8 cellular contexts compared by ENCODE assay signal in genomic region chr11:64334764-64335741, GRCh38. TPM values are rescaled to one million over a fixed set of nuclear protein-coding genes. Genes with fewer than 3 reads are reported as not detected.
A peak's percentile ranks its signal among the peaks of the same experiment; 100 is the strongest.
DNase-seq lines count a peak whose midpoint lies in the region; ATAC-seq and TF ChIP-seq lines count a peak whose summit lies in the region.

No MANE protein-coding gene starts in this region.

- peak overlapping the region; percentile 92 for H3K27ac ChIP-seq in epithelial cell of prostate

- peak; percentile 78; the same call in 1 of the 2 replicates for TF ChIP-seq EP300 in Ishikawa (IDR thresholded peaks at IDR 0.05; ENCODE audit: borderline replicate concordance)

- intact Hi-C loops in sciatic nerve (cut with DNase I) = no loop called here

- no peak for TF ChIP-seq CTCF in progenitor cell of endocrine pancreas (IDR thresholded peaks at IDR 0.05; ENCODE audit: unreplicated experiment)

- H3K4me3 Mint-ChIP-seq in progenitor cell of endocrine pancreas (ENCODE audit: low read depth) = no peak overlapping the region

- peak; percentile 80 for DNase-seq in stimulated activated CD4-positive, alpha-beta T cell treated with anti-CD3 and anti-CD28 coated beads, Interleukin-1b, Interleukin-23, amount 100 ng/mL, for 48 hours
- no peak for DNase-seq in stimulated activated CD4-positive, alpha-beta T cell treated with anti-CD3 and anti-CD28 coated beads, Interleukin-4, amount 100 ng/mL, for 1 hour
- peak; percentile 94 for DNase-seq in H4 (ENCODE audit: low spot score)
- peak; percentile 98 for DNase-seq in RKO (ENCODE audit: low spot score)
- DNase-seq in epithelial cell of prostate (ENCODE audit: low read depth, low spot score) = peak; percentile 97
- DNase-seq in progenitor cell of endocrine pancreas (ENCODE audit: low spot score, unreplicated experiment) = peak; percentile 44
- no peak for DNase-seq in sciatic nerve (ENCODE audit: low spot score)

- ATAC-seq in sciatic nerve = no peak

- peak overlapping the region; percentile 37 for H3K27ac Mint-ChIP-seq in progenitor cell of endocrine pancreas

- no peaks in the 10 kb centered on the region for H3K9me3 Mint-ChIP-seq in progenitor cell of endocrine pancreas (ENCODE audit: low read depth)

- no peaks in the 10 kb centered on the region for H3K36me3 Mint-ChIP-seq in progenitor cell of endocrine pancreas (ENCODE audit: insufficient read depth)

- no peak for TF ChIP-seq RAD21 in Ishikawa (IDR thresholded peaks at IDR 0.05; ENCODE audit: low read depth)

- H3K4me1 Mint-ChIP-seq in progenitor cell of endocrine pancreas (ENCODE audit: low read depth) = peaks cover 5% of the 10 kb centered on the region

- peaks cover 19% of the 10 kb centered on the region for H3K27me3 Mint-ChIP-seq in progenitor cell of endocrine pancreas

TF ChIP-seq in Ishikawa, 13 proteins besides CTCF, POLR2A, EP300 and RAD21:
- TF ChIP-seq NFIC (IDR thresholded peaks at IDR 0.05) (peak; percentile 44; the same call in 1 of the 2 replicates), MAX (IDR thresholded peaks at IDR 0.05) (peak; percentile 84), CEBPB (IDR thresholded peaks at IDR 0.05) (peak; percentile 99), YY1 (IDR thresholded peaks at IDR 0.05; ENCODE audit: low read depth) (no peak; the same call in 1 of the 2 replicates), USF1 (IDR thresholded peaks at IDR 0.05) (no peak; the same call in 1 of the 2 replicates), REST (IDR thresholded peaks at IDR 0.05; ENCODE audit: low read depth) (no peak), EGR1 (IDR thresholded peaks at IDR 0.05) (peak; percentile 89), TCF12 (IDR thresholded peaks at IDR 0.05; ENCODE audit: low read depth) (peak; percentile 89), TEAD4 (IDR thresholded peaks at IDR 0.05) (peak; percentile 89), ZBTB7A (IDR thresholded peaks at IDR 0.05; ENCODE audit: low read depth) (peak; percentile 91), CREB1 (IDR thresholded peaks at IDR 0.05; ENCODE audit: low read depth) (no peak), TAF1 (IDR thresholded peaks at IDR 0.05; ENCODE audit: low read depth) (no peak), FOXM1 (IDR thresholded peaks at IDR 0.05; ENCODE audit: borderline replicate concordance, low read depth) (no peak)
TF ChIP-seq in Ishikawa: peak in this region for 7.

RNA-seq across cellular contexts. Expression of gene CCDC88B, which starts 5.0 kb away (rescaled TPM):
- total RNA-seq in H4 (2014; rRNA removed; shearing (Covaris generic)) = 1.2 and 1.8 TPM in 2 replicates
- total RNA-seq in progenitor cell of endocrine pancreas (4.3 and 6.2 TPM in 2 replicates), sciatic nerve (12.9 TPM)

RNA-seq across cellular contexts. Expression of gene PRDX5, which starts 17.1 kb away (rescaled TPM):
- 186 and 206 TPM in 2 replicates for total RNA-seq in H4 (2014; rRNA removed; shearing (Covaris generic))
- total RNA-seq in progenitor cell of endocrine pancreas (157 and 171 TPM in 2 replicates), sciatic nerve (143 TPM)

RNA-seq across cellular contexts. Expression of gene TRMT112, which starts 17.7 kb away (rescaled TPM):
- 511 and 714 TPM in 2 replicates for total RNA-seq in H4 (2014; rRNA removed; shearing (Covaris generic))
- total RNA-seq in progenitor cell of endocrine pancreas (137 and 149 TPM in 2 replicates), sciatic nerve (149 TPM)

RNA-seq across cellular contexts. Expression of gene RPS6KA4, which starts 23.9 kb away (rescaled TPM):
- total RNA-seq in H4 (2014; rRNA removed; shearing (Covaris generic)) = 20.4 and 33.2 TPM in 2 replicates
- total RNA-seq in progenitor cell of endocrine pancreas (18.6 and 18.7 TPM in 2 replicates), sciatic nerve (23.8 TPM)

RNA-seq across cellular contexts. Expression of gene ESRRA, which starts 29.7 kb away (rescaled TPM):
- total RNA-seq in H4 (2014; rRNA removed; shearing (Covaris generic)) = 16.2 and 28.2 TPM in 2 replicates
- 28.1 and 31.4 TPM in 2 replicates for total RNA-seq in progenitor cell of endocrine pancreas
- total RNA-seq in sciatic nerve = 17.4 TPM

Comparison
In these comparisons a context has a peak if more than half of its experiments do, and no peak if none do; other contexts are left out.
1. DNase-seq: peak in stimulated activated CD4-positive, alpha-beta T cell treated with anti-CD3 and anti-CD28 coated beads, Interleukin-1b, Interleukin-23, amount 100 ng/mL, for 48 hours (single experiment), H4 (single experiment), RKO (single experiment), epithelial cell of prostate (single experiment) and progenitor cell of endocrine pancreas (single experiment); none in stimulated activated CD4-positive, alpha-beta T cell treated with anti-CD3 and anti-CD28 coated beads, Interleukin-4, amount 100 ng/mL, for 1 hour (single experiment) and sciatic nerve (single experiment).